Comparison of ENCODE assay signal across 22 cellular contexts in the genomic region with DNA sequence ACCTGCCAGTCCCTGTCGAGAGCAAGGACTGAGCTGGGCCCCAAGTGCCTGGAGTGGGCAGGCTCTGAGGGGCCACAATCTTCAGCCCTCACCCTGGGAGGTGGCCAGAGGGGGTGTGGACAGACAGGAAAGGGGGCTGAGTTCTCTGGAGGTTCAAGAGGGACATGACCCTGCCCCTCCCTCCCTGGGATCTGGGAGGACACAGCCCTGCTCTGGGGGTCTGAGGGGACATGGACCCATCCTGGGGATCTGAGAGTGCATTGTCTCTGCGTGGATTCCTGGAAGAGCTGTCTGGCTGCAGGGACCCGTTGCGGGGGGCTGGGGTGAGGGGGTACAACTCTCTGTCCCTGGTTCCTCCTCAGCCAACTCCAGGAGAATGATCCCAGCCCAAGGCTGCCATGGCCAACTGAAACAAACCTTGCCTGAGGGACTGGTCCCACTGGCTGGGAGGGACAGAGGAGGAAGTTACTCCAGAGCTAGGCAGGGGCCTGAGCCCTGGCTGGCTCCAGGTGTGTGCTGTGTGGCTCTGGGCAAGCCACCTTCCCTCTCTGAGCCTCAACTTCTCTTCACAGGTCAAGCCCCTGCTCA. TPM values are rescaled to one million over a fixed set of nuclear protein-coding genes. Genes with fewer than 3 reads are reported as not detected.
DNase-seq lines count a peak whose midpoint lies in the region; ATAC-seq, FAIRE-seq and TF ChIP-seq lines count a peak whose summit lies in the region.
"Had no signal": no experiment of that assay in that cellular context is flagged by ENCODE, and none has a peak within 500 bp of the region (broad histone marks: within the 10 kb centered on the region; RNA-seq: fewer than 3 reads in every experiment).

No MANE protein-coding gene starts in this region.

- peaks cover 4% of the 10 kb centered on the region for H3K9me1 ChIP-seq in K562 (ENCODE audit: control insufficient read depth, insufficient read depth, low read length)

- CTCF ChIA-PET in SK-N-SH (lab: Yijun Ruan, JAX) (interaction anchor here (1.2 to 31.0 kb wide), 4 partner anchors 11 to 61 kb away, joined by 4 to 480 read pairs (median 5); a partner anchor contains a TSS), K562 (lab: Yijun Ruan, JAX; ENCODE audit: low intra/inter-chr PET ratio) (no interaction called here)

- TF ChIP-seq EP300 in SK-N-SH (IDR thresholded peaks at IDR 0.05; ENCODE audit: borderline replicate concordance in 1 of 2, low read depth in 1 of 2, low read length in 1 of 2) (no peak), K562 (IDR thresholded peaks at IDR 0.05; ENCODE audit: low read length) (no peak)

- H3K36me3 ChIP-seq in SK-N-SH (replicated peaks in 1 of 2; ENCODE audit: control insufficient read depth in 1 of 2, insufficient read depth in 2 of 2, low read length in 1 of 2) (no peaks in the 10 kb centered on the region), K562 (ENCODE audit: control insufficient read depth, insufficient read depth, low read length) (no peaks in the 10 kb centered on the region), osteoblast (ENCODE audit: insufficient read depth, low read length) (no peaks in the 10 kb centered on the region), aorta (ENCODE audit: control insufficient read depth in 1 of 2, insufficient read depth in 2 of 2, low read length in 1 of 2) (no peaks in the 10 kb centered on the region)
- H3K36me3 ChIP-seq: BE2C, SJCRH30 had no signal

- in situ Hi-C loops in K562 (cut with MboI) = no loop called here

- no peaks in the 10 kb centered on the region for H3K9me3 ChIP-seq in SK-N-SH
- H3K9me3 ChIP-seq in K562 (replicated peaks; ENCODE audit: control insufficient read depth, insufficient read depth, low read depth, low read length) = no peaks in the 10 kb centered on the region
- H3K9me3 ChIP-seq in osteoblast (ENCODE audit: low read depth, low read length) = no peaks in the 10 kb centered on the region
- no peaks in the 10 kb centered on the region for H3K9me3 ChIP-seq in aorta (ENCODE audit: control insufficient read depth, low read length)
- H3K9me3 ChIP-seq: BE2C, Caco-2, SJCRH30 had no signal

- no peak overlapping the region for H3K27ac ChIP-seq in SK-N-SH (ENCODE audit: low read depth in 2 of 2, low read length in 1 of 2)
- H3K27ac ChIP-seq in K562 (ENCODE audit: extremely low read depth, low read depth, low read length) = no peak overlapping the region
- no peak overlapping the region for H3K27ac ChIP-seq in osteoblast (ENCODE audit: low read depth, low read length)
- H3K27ac ChIP-seq in aorta (ENCODE audit: low read depth in 1 of 2, low read length in 2 of 2) = no peak overlapping the region
- H3K27ac ChIP-seq: KMS-11, SJCRH30 had no signal

- H4K20me1 ChIP-seq in SK-N-SH (ENCODE audit: insufficient read depth) = no peaks in the 10 kb centered on the region
- H4K20me1 ChIP-seq in K562 (replicated peaks; ENCODE audit: control insufficient read depth, insufficient read depth, low read length) = peaks cover 3% of the 10 kb centered on the region
- H4K20me1 ChIP-seq in osteoblast (ENCODE audit: insufficient read depth, low read length) = no peaks in the 10 kb centered on the region

- H2AFZ ChIP-seq in SK-N-SH (ENCODE audit: low read depth) = no peak overlapping the region
- H2AFZ ChIP-seq in K562 (ENCODE audit: low read depth, low read length) = no peak overlapping the region
- no peak overlapping the region for H2AFZ ChIP-seq in osteoblast (ENCODE audit: low read length)

- H3K4me1 ChIP-seq in SK-N-SH (ENCODE audit: control insufficient read depth in 1 of 2, insufficient read depth in 2 of 2, low read depth in 1 of 2, low read length in 1 of 2) (peaks cover 0 to 11% of the 10 kb centered on the region in 2 experiments; a peak in 1 of 4 replicates), K562 (replicated peaks in 1 of 2; ENCODE audit: control insufficient read depth in 2 of 2, insufficient read depth in 2 of 2, low read length in 2 of 2) (peaks cover 0 to 44% of the 10 kb centered on the region in 2 experiments; a peak in 4 of 5 replicates), osteoblast (ENCODE audit: insufficient read depth, low read length) (peaks cover 19% of the 10 kb centered on the region), aorta (ENCODE audit: control insufficient read depth in 1 of 2, insufficient read depth in 2 of 2, low read length in 2 of 2) (no peaks in the 10 kb centered on the region)
- H3K4me1 ChIP-seq: Caco-2 had no signal

- intact Hi-C loops in K562 (cut with micrococcal nuclease) = no loop called here
- intact Hi-C loops in aorta (cut with DNase I) = loop anchor here in 1 of 2 donors (5.0 kb wide), 1 partner anchor 39 kb away; no protein-coding TSS in a partner anchor

- H3K9ac ChIP-seq in SK-N-SH (no peak overlapping the region), K562 (ENCODE audit: insufficient read depth in 1 of 2, low read depth in 2 of 2, low read length in 2 of 2) (peak overlapping the region in 1 of 2 experiments; percentile 31; a peak in 1 of 4 replicates)
- H3K9ac ChIP-seq: KMS-11 had no signal

- ATAC-seq in SK-N-SH treated with all-trans-retinoic acid at 6 μM for 48 hours (no peak), K562 (no peak), aorta (ENCODE audit: low FRiP score) (no peak)
- ATAC-seq: GM12878, PC-3 had no signal

- no peaks in the 10 kb centered on the region for H3K79me2 ChIP-seq in SK-N-SH (ENCODE audit: insufficient read depth)
- H3K79me2 ChIP-seq in K562 (ENCODE audit: control insufficient read depth, insufficient read depth, low read length) = no peaks in the 10 kb centered on the region
- H3K79me2 ChIP-seq in osteoblast (ENCODE audit: insufficient read depth, low read length) = no peaks in the 10 kb centered on the region

- no peak for FAIRE-seq in K562 (lab: Jason Lieb, UNC)
- no peak for FAIRE-seq in H54 (lab: Jason Lieb, UNC)
- FAIRE-seq: GM12878 had no signal

- peak; percentile 32 for DNase-seq in SK-N-SH
- no peak for DNase-seq in K562 (ENCODE audit: extremely low read depth in 1 of 4, low spot score in 3 of 4)
- peak; percentile 58 for DNase-seq in osteoblast (ENCODE audit: insufficient read length, low spot score, missing footprints)
- DNase-seq in aorta = peak; percentile 29 to 69
- no peak for DNase-seq in H54 (ENCODE audit: insufficient read length, low spot score)
- no peak for DNase-seq in SK-N-DZ (ENCODE audit: low spot score)
- no peak for DNase-seq in DMS79 treated with DMSO at 0.1 percent for 48 hours (lab: John Stamatoyannopoulos, UW)
- DNase-seq: BE2C; CD4-positive, alpha-beta T cell; EL; GOT3; MV-4-11; NCI-H187 treated with DMSO at 0.1 percent for 48 hours; NCI-H226; NCI-H524; PC-3; RPMI8226; SJCRH30 had no signal

- no peaks in the 10 kb centered on the region for H3K9me2 ChIP-seq in SK-N-SH

- POLR2A ChIA-PET in SK-N-SH (lab: Yijun Ruan, JAX) = no interaction called here
- POLR2A ChIA-PET in K562 (lab: Yijun Ruan, JAX) = interaction anchor here (0.6 to 0.7 kb wide), 2 partner anchors 12 to 63 kb away, joined by 3 to 4 read pairs; no protein-coding TSS in a partner anchor

- no TSS peak for BruUV-seq in K562 (replicated peaks; lab: Mats Ljungman, UMichigan)

- H3F3A ChIP-seq in SK-N-SH (replicated peaks; ENCODE audit: insufficient read depth) = no peaks in the 10 kb centered on the region

- no peaks in the 10 kb centered on the region for H3K27me3 ChIP-seq in SK-N-SH (ENCODE audit: insufficient read depth)
- H3K27me3 ChIP-seq in K562 (ENCODE audit: control insufficient read depth in 2 of 2, insufficient read depth in 2 of 2, low read length in 2 of 2) = peaks cover 5 to 23% of the 10 kb centered on the region in 2 experiments; a peak in 3 of 5 replicates
- no peaks in the 10 kb centered on the region for H3K27me3 ChIP-seq in osteoblast (ENCODE audit: insufficient read depth, low read length)
- no peaks in the 10 kb centered on the region for H3K27me3 ChIP-seq in aorta (ENCODE audit: control insufficient read depth in 1 of 2, insufficient read depth in 2 of 2, low read length in 1 of 2)
- H3K27me3 ChIP-seq: BE2C had no signal

- TF ChIP-seq POLR2A in K562 (conservative IDR thresholded peaks at IDR 0.05) (no peak), H54 (IDR thresholded peaks at IDR 0.05; ENCODE audit: low read depth, low read length) (no peak)

- H3K4me3 ChIP-seq in SK-N-SH (ENCODE audit: low read depth in 2 of 2, low read length in 1 of 2) (no peak overlapping the region), K562 (no peak overlapping the region), osteoblast (ENCODE audit: insufficient read depth, low read length) (no peak overlapping the region), aorta (ENCODE audit: low read length in 2 of 2) (no peak overlapping the region)
- H3K4me3 ChIP-seq: GM12878, SJCRH30 had no signal

- WGBS in SK-N-SH (ENCODE audit: low lambda C conversion rate) = 56% methylated on average over 4 of the region's 4 CpGs
- 3% methylated on average over 4 of the region's 4 CpGs for WGBS in K562 (ENCODE audit: insufficient coverage, low coverage, missing lambda C conversion rate)
- WGBS in aorta, 2 donors = 78 to 80% methylated on average over 4 of the region's 4 CpGs

- no peak for TF ChIP-seq CTCF in SK-N-SH (IDR thresholded peaks at IDR 0.05)
- no peak for TF ChIP-seq CTCF in K562 (IDR thresholded peaks at IDR 0.05 in 2 of 3, conservative IDR thresholded peaks at IDR 0.05 in 1 of 3; ENCODE audit: insufficient read depth in 2 of 3, low read depth in 1 of 3, low read length in 3 of 3)
- TF ChIP-seq CTCF in osteoblast (IDR thresholded peaks at IDR 0.05; ENCODE audit: extremely low read depth, low read depth, low read length) = no peak

- H3K4me2 ChIP-seq in SK-N-SH (no peak overlapping the region), K562 (ENCODE audit: insufficient read depth, low read length) (no peak overlapping the region), osteoblast (ENCODE audit: insufficient read depth, low read length) (no peak overlapping the region)
- H3K4me2 ChIP-seq: KMS-11 had no signal

- no peak for TF ChIP-seq RAD21 in SK-N-SH (IDR thresholded peaks at IDR 0.05; ENCODE audit: low read length)
- TF ChIP-seq RAD21 in K562 (CRISPR knock-in tag; conservative IDR thresholded peaks at IDR 0.05 in 1 of 2, IDR thresholded peaks at IDR 0.05 in 1 of 2) = no peak

RNA-seq across cellular contexts. Expression of a gene that starts 29.0 kb away (rescaled TPM):
- polyA plus RNA-seq in SK-N-SH (2012; rRNA removed) (0.07 and 0.34 TPM in 2 replicates), K562 (2011; rRNA removed) (not detected in 2 replicates), K562 (2014; fragmentation: Illumina TruSeq; extraction: Trizol) (not detected in 2 replicates), K562 (2014; fragmentation: Nextera tagmentation; extraction: Ambion mirVana) (not detected), K562 (2014; rRNA removed) (not detected in 2 replicates), aorta (10 to 100 TPM in 1 of 2 donors, 1 to 10 TPM in 1; 8.4 to 38.6 TPM)
- polyA plus RNA-seq in SK-N-SH (2012; cell fraction: cytosol; rRNA removed) = 0.18 and 0.49 TPM in 2 replicates
- polyA plus RNA-seq in SK-N-SH (2012; cell fraction: nucleus; rRNA removed) = 0.61 TPM in 2 replicates
- total RNA-seq in K562 (2011; cell fraction: chromatin; rRNA removed; ENCODE audit: low replicate concordance) = not detected in 2 replicates
- total RNA-seq in K562 (2011; cell fraction: nucleolus; rRNA removed) = not detected in 2 replicates
- total RNA-seq in K562 (2011; cell fraction: nucleoplasm; rRNA removed) = not detected in 2 replicates
- total RNA-seq in K562 (2014; rRNA removed) (not detected in 2 replicates), K562 (2014; rRNA removed; fragmentation: Illumina TruSeq; extraction: Trizol) (not detected in 2 replicates), K562 (2015; rRNA removed; fragmentation: Illumina TruSeq; extraction: Trizol) (not detected in 2 replicates), K562 (2021) (not detected in 2 replicates), osteoblast (0.29 and 0.36 TPM in 2 replicates), aorta (1 to 10 TPM; 6.6 to 6.7 TPM)
- polyA plus RNA-seq in K562 (2011; cell fraction: cytosol; rRNA removed) = not detected in 2 replicates
- polyA plus RNA-seq in K562 (2011; cell fraction: nucleus; rRNA removed) = not detected in 2 replicates
- polyA plus RNA-seq in K562 (2012) = not detected in 2 replicates
- not detected in 2 replicates for polyA minus RNA-seq in K562 (2011; rRNA and poly(A)+ RNA removed)
- polyA minus RNA-seq in K562 (2011; cell fraction: cytosol; rRNA and poly(A)+ RNA removed) = not detected in 2 replicates
- polyA minus RNA-seq in K562 (2011; cell fraction: nucleus; rRNA and poly(A)+ RNA removed) = not detected in 2 replicates
- 0.43 and 0.46 TPM in 2 replicates for polyA plus RNA-seq in SK-N-DZ (2014; cell fraction: cytosol; rRNA removed)
- 1.3 and 2.0 TPM in 2 replicates for polyA plus RNA-seq in SK-N-DZ (2014; cell fraction: nucleus; rRNA removed)
- total RNA-seq: CD4-positive, alpha-beta T cell; GM12878; PC-3 had no signal
- polyA plus RNA-seq: GM12878 had no signal

RNA-seq across cellular contexts. Expression of a gene that starts 43.3 kb away (rescaled TPM):
- polyA plus RNA-seq in SK-N-SH (2012; rRNA removed) (not detected in 2 replicates), K562 (2011; rRNA removed) (not detected in 2 replicates), K562 (2014; fragmentation: Illumina TruSeq; extraction: Trizol) (not detected in 2 replicates), K562 (2014; fragmentation: Nextera tagmentation; extraction: Ambion mirVana) (under 1 TPM in 1 of 2 experiments, not detected in 1; 0.45 TPM), K562 (2014; rRNA removed) (not detected in 2 replicates), aorta (10 to 100 TPM in 1 of 2 donors, 1 to 10 TPM in 1; 2.6 to 14.3 TPM)
- not detected in 2 replicates for polyA plus RNA-seq in SK-N-SH (2012; cell fraction: cytosol; rRNA removed)
- not detected in 2 replicates for polyA plus RNA-seq in SK-N-SH (2012; cell fraction: nucleus; rRNA removed)
- not detected in 2 replicates for total RNA-seq in K562 (2011; cell fraction: chromatin; rRNA removed; ENCODE audit: low replicate concordance)
- not detected in 2 replicates for total RNA-seq in K562 (2011; cell fraction: nucleolus; rRNA removed)
- not detected in 2 replicates for total RNA-seq in K562 (2011; cell fraction: nucleoplasm; rRNA removed)
- total RNA-seq in K562 (2014; rRNA removed) (0.14 TPM in 1 of 2 replicates, not detected in the other), K562 (2014; rRNA removed; fragmentation: Illumina TruSeq; extraction: Trizol) (not detected in 2 replicates), K562 (2015; rRNA removed; fragmentation: Illumina TruSeq; extraction: Trizol) (not detected in 2 replicates), K562 (2021) (not detected in 2 replicates), osteoblast (not detected in 2 replicates), aorta (1 to 10 TPM; 1.8 to 3.0 TPM)
- not detected in 2 replicates for polyA plus RNA-seq in K562 (2011; cell fraction: cytosol; rRNA removed)
- polyA plus RNA-seq in K562 (2011; cell fraction: nucleus; rRNA removed) = not detected in 2 replicates
- polyA plus RNA-seq in K562 (2012) = not detected in 2 replicates
- polyA minus RNA-seq in K562 (2011; rRNA and poly(A)+ RNA removed) = not detected in 2 replicates
- not detected in 2 replicates for polyA minus RNA-seq in K562 (2011; cell fraction: cytosol; rRNA and poly(A)+ RNA removed)
- not detected in 2 replicates for polyA minus RNA-seq in K562 (2011; cell fraction: nucleus; rRNA and poly(A)+ RNA removed)
- not detected in 2 replicates for polyA plus RNA-seq in SK-N-DZ (2014; cell fraction: cytosol; rRNA removed)
- polyA plus RNA-seq in SK-N-DZ (2014; cell fraction: nucleus; rRNA removed) = not detected in 2 replicates
- total RNA-seq: CD4-positive, alpha-beta T cell; GM12878; PC-3; SJCRH30 had no signal

Comparison
In these comparisons a context has a peak if more than half of its experiments do, and no peak if none do; other contexts are left out.
1. DNase-seq: peak in SK-N-SH (single experiment), osteoblast (single experiment) and aorta (2 of 2); none in K562 (0 of 4), H54 (single experiment), SK-N-DZ (single experiment) and DMS79 treated with DMSO at 0.1 percent for 48 hours (single experiment).